17 cellular contexts compared by ENCODE assay signal in genomic region chr11:126748097-126748756, GRCh38.
DNase-seq lines count a peak whose midpoint lies in the region; ATAC-seq lines count a peak whose summit lies in the region.
"Had no signal": no experiment of that assay in that cellular context is flagged by ENCODE, and none has a peak within 500 bp of the region (broad histone marks: within the 10 kb centered on the region; RNA-seq: fewer than 3 reads in every experiment).

No MANE protein-coding gene starts in this region.

- peak overlapping the region; percentile 26 for H3K27ac Mint-ChIP-seq in activated CD4-positive, alpha-beta T cell treated with anti-CD3 and anti-CD28 coated beads, Interleukin-2, amount 10 ng/mL, durations not matched to agents 7 days and 5 days
- peak overlapping the region in 1 of 2 donors; percentile 96 for H3K27ac Mint-ChIP-seq in effector memory CD8-positive, alpha-beta T cell
- H3K27ac Mint-ChIP-seq in stimulated activated effector memory CD8-positive, alpha-beta T cell treated with anti-CD3 and anti-CD28 coated beads, Interleukin-12 subunit alpha, Interleukin-12 subunit beta, amount 100 ng/mL, for 72 hours, result peak overlapping the region; percentile 78
- H3K27ac Mint-ChIP-seq: activated naive CD8-positive, alpha-beta T cell treated with anti-CD3 and anti-CD28 coated beads, Interleukin-2, amount 50 U/mL, for 24 hours had no signal

- peak; percentile 84 for ATAC-seq in effector memory CD8-positive, alpha-beta T cell (replicated peaks)
- no peak for ATAC-seq in stimulated activated effector memory CD8-positive, alpha-beta T cell treated with anti-CD3 and anti-CD28 coated beads, Interleukin-12 subunit alpha, Interleukin-12 subunit beta, amount 100 ng/mL, for 72 hours
- ATAC-seq in HG02588 (IDR thresholded peaks at IDR 0.05; ENCODE audit: unreplicated experiment), result no peak
- ATAC-seq in GM18502 (IDR thresholded peaks at IDR 0.05; ENCODE audit: poor library complexity, unreplicated experiment), result no peak
- ATAC-seq: A549; activated naive CD8-positive, alpha-beta T cell treated with anti-CD3 and anti-CD28 coated beads, Interleukin-2, amount 50 U/mL, for 24 hours; stimulated activated naive CD8-positive, alpha-beta T cell treated with anti-CD3 and anti-CD28 coated beads, Interleukin-15, Interleukin-2, amounts not matched to agents 100 U/mL and 50 U/mL, for 24 hours had no signal

- H3K4me1 Mint-ChIP-seq in activated CD4-positive, alpha-beta T cell treated with anti-CD3 and anti-CD28 coated beads, Interleukin-2, amount 10 ng/mL, durations not matched to agents 7 days and 5 days, result peaks cover 6% of the 10 kb centered on the region
- H3K4me1 Mint-ChIP-seq in effector memory CD8-positive, alpha-beta T cell (ENCODE audit: low read depth in 2 of 2), result peaks cover 0 to 20% of the 10 kb centered on the region in 2 donors
- H3K4me1 Mint-ChIP-seq in stimulated activated effector memory CD8-positive, alpha-beta T cell treated with anti-CD3 and anti-CD28 coated beads, Interleukin-12 subunit alpha, Interleukin-12 subunit beta, amount 100 ng/mL, for 72 hours, result peaks cover 40% of the 10 kb centered on the region
- H3K4me1 Mint-ChIP-seq: activated naive CD8-positive, alpha-beta T cell treated with anti-CD3 and anti-CD28 coated beads, Interleukin-2, amount 50 U/mL, for 24 hours had no signal

- CTCF ChIA-PET in activated CD4-positive, alpha-beta T cell treated with anti-CD3 and anti-CD28 coated beads, Interleukin-2, amount 10 ng/mL, durations not matched to agents 7 days and 5 days (lab: Charles Lee), result no interaction called here

- no peak for DNase-seq in activated CD4-positive, alpha-beta T cell treated with anti-CD3 and anti-CD28 coated beads, Interleukin-2, amount 10 ng/mL, durations not matched to agents 7 days and 5 days
- no peak for DNase-seq in activated CD4-positive, alpha-beta T cell treated with anti-CD3 and anti-CD28 coated beads, Interleukin-2, amount 50 U/mL, for 48 hours
- DNase-seq in NCI-H510A (lab: John Stamatoyannopoulos, UW) (peak; percentile 88), GM03348 (ENCODE audit: low spot score) (no peak)
- DNase-seq in effector memory CD8-positive, alpha-beta T cell, result no peak
- no peak for DNase-seq in stimulated activated effector memory CD8-positive, alpha-beta T cell treated with anti-CD3 and anti-CD28 coated beads, Interleukin-12 subunit alpha, Interleukin-12 subunit beta, amount 100 ng/mL, for 72 hours (ENCODE audit: low spot score in 2 of 2)
- DNase-seq: activated CD8-positive, alpha-beta memory T cell treated with anti-CD3 and anti-CD28 coated beads, Interleukin-2, amount 50 U/mL, for 4 hours; activated naive CD8-positive, alpha-beta T cell treated with anti-CD3 and anti-CD28 coated beads, Interleukin-2, amount 50 U/mL, for 24 hours; esophagus squamous epithelium; H7; hippocampal formation; KG1; NCI-H2029; stimulated activated naive CD8-positive, alpha-beta T cell treated with anti-CD3 and anti-CD28 coated beads, Interleukin-15, Interleukin-2, amounts not matched to agents 100 U/mL and 50 U/mL, for 24 hours had no signal

- POLR2A ChIA-PET in activated CD4-positive, alpha-beta T cell treated with anti-CD3 and anti-CD28 coated beads, Interleukin-2, amount 10 ng/mL, durations not matched to agents 7 days and 5 days (lab: Charles Lee), result no interaction called here

- H3K9me3 Mint-ChIP-seq in activated CD4-positive, alpha-beta T cell treated with anti-CD3 and anti-CD28 coated beads, Interleukin-2, amount 10 ng/mL, durations not matched to agents 7 days and 5 days, result no peaks in the 10 kb centered on the region
- H3K9me3 Mint-ChIP-seq in effector memory CD8-positive, alpha-beta T cell, result no peaks in the 10 kb centered on the region
- peaks cover 3% of the 10 kb centered on the region for H3K9me3 Mint-ChIP-seq in stimulated activated effector memory CD8-positive, alpha-beta T cell treated with anti-CD3 and anti-CD28 coated beads, Interleukin-12 subunit alpha, Interleukin-12 subunit beta, amount 100 ng/mL, for 72 hours
- H3K9me3 Mint-ChIP-seq: activated naive CD8-positive, alpha-beta T cell treated with anti-CD3 and anti-CD28 coated beads, Interleukin-2, amount 50 U/mL, for 24 hours had no signal

- H3K36me3 Mint-ChIP-seq in activated CD4-positive, alpha-beta T cell treated with anti-CD3 and anti-CD28 coated beads, Interleukin-2, amount 10 ng/mL, durations not matched to agents 7 days and 5 days (ENCODE audit: low read depth), result no peaks in the 10 kb centered on the region
- no peaks in the 10 kb centered on the region for H3K36me3 Mint-ChIP-seq in effector memory CD8-positive, alpha-beta T cell (ENCODE audit: insufficient read depth)
- H3K36me3 Mint-ChIP-seq in stimulated activated effector memory CD8-positive, alpha-beta T cell treated with anti-CD3 and anti-CD28 coated beads, Interleukin-12 subunit alpha, Interleukin-12 subunit beta, amount 100 ng/mL, for 72 hours, result no peaks in the 10 kb centered on the region

- H3K27me3 Mint-ChIP-seq in activated CD4-positive, alpha-beta T cell treated with anti-CD3 and anti-CD28 coated beads, Interleukin-2, amount 10 ng/mL, durations not matched to agents 7 days and 5 days, result no peaks in the 10 kb centered on the region
- H3K27me3 Mint-ChIP-seq in effector memory CD8-positive, alpha-beta T cell, result peaks cover 7 to 14% of the 10 kb centered on the region in 2 donors

- no peak overlapping the region for H3K4me3 Mint-ChIP-seq in activated CD4-positive, alpha-beta T cell treated with anti-CD3 and anti-CD28 coated beads, Interleukin-2, amount 10 ng/mL, durations not matched to agents 7 days and 5 days
- H3K4me3 Mint-ChIP-seq in effector memory CD8-positive, alpha-beta T cell, result peak overlapping the region in 1 of 2 donors; percentile 68
- no peak overlapping the region for H3K4me3 Mint-ChIP-seq in stimulated activated effector memory CD8-positive, alpha-beta T cell treated with anti-CD3 and anti-CD28 coated beads, Interleukin-12 subunit alpha, Interleukin-12 subunit beta, amount 100 ng/mL, for 72 hours
- H3K4me3 Mint-ChIP-seq: activated naive CD8-positive, alpha-beta T cell treated with anti-CD3 and anti-CD28 coated beads, Interleukin-2, amount 50 U/mL, for 24 hours had no signal
